ENCODE assay signal across 12 cellular contexts in the genomic region with DNA sequence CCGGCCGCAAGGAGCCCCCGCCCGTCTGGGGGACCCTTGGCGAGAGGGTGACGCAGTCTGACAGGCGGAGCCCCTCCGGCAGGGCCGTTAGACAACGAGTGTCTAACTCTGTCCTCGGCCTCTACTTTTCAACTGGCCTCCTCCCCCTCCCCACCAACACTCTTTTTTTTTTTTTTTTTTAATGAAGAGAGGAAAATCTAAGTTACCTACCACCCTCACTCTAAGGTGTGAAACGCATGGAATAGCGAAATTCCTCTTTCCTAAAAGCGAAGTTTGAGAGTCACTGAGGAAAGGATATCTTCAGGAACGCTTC. TPM values are rescaled to one million over a fixed set of nuclear protein-coding genes. Genes with fewer than 3 reads are reported as not detected.
DNase-seq lines count a peak whose midpoint lies in the region; ATAC-seq, FAIRE-seq and TF ChIP-seq lines count a peak whose summit lies in the region.
"Had no signal": no experiment of that assay in that cellular context is flagged by ENCODE, and none has a peak within 500 bp of the region (broad histone marks: within the 10 kb centered on the region; RNA-seq: fewer than 3 reads in every experiment).

No MANE protein-coding gene starts in this region.

- no peak overlapping the region for H4K5ac ChIP-seq in H9 (ENCODE audit: insufficient read length, low read depth, low read length)

- H3K27ac ChIP-seq in H9 (ENCODE audit: insufficient read length, low read depth, low read length) (no peak overlapping the region), breast epithelium (no peak overlapping the region), keratinocyte (ENCODE audit: control insufficient read depth, insufficient read depth, low read length) (no peak overlapping the region), spleen (peak overlapping the region in 1 of 8 donors; percentile 9)

- TF ChIP-seq POLR2A in breast epithelium (IDR thresholded peaks at IDR 0.05): no peak
- no peak for TF ChIP-seq POLR2A in spleen (IDR thresholded peaks at IDR 0.05)

- H3K4me3 ChIP-seq in breast epithelium (peak overlapping the region; percentile 47 to 67 (median 48)), keratinocyte (ENCODE audit: control insufficient read depth in 2 of 3, extremely low read depth in 1 of 3, insufficient read depth in 2 of 3, low read depth in 1 of 3, low read length in 3 of 3) (peak overlapping the region in 1 of 3 experiments; percentile 35), spleen (peak overlapping the region in 7 of 8 donors; percentile 36 to 63 (median 39))

- H3K56ac ChIP-seq in H9 (ENCODE audit: insufficient read length, low read depth, low read length): no peak overlapping the region

- peaks cover 77% of the 10 kb centered on the region for H3K27me3 Mint-ChIP-seq in H9 (ENCODE audit: low read depth)
- peaks cover 33 to 50% of the 10 kb centered on the region in 2 donors for H3K27me3 Mint-ChIP-seq in natural killer cell treated with Interleukin-12 subunit alpha and Interleukin-12 subunit beta and Interleukin-15 and Interleukin-18, amount 100 ng/mL, for 72 hours

- ATAC-seq in HG03108 (IDR thresholded peaks at IDR 0.05; ENCODE audit: unreplicated experiment) (no peak), HG03095 (IDR thresholded peaks at IDR 0.05; ENCODE audit: unreplicated experiment) (no peak)
- no peak for ATAC-seq in natural killer cell treated with Interleukin-12 subunit alpha and Interleukin-12 subunit beta and Interleukin-15 and Interleukin-18, amount 100 ng/mL, for 72 hours
- ATAC-seq: naive thymus-derived CD4-positive, alpha-beta T cell had no signal

- peaks cover 22% of the 10 kb centered on the region; the same call in 1 of the 2 replicates for H3K27me3 ChIP-seq in H9 (ENCODE audit: insufficient read depth, low read length)
- H3K27me3 ChIP-seq in breast epithelium: peaks cover 0 to 24% of the 10 kb centered on the region in 2 donors
- H3K27me3 ChIP-seq in keratinocyte (ENCODE audit: control insufficient read depth, extremely low read depth, insufficient read depth, low read length): peaks cover 49% of the 10 kb centered on the region
- peaks cover 0 to 71% (median 19%) of the 10 kb centered on the region in 7 donors for H3K27me3 ChIP-seq in spleen (replicated peaks in 1 of 7)

- no CpG with 5 or more reads among the region's 15 CpGs for WGBS in H9 (ENCODE audit: extremely low coverage, insufficient read length, low lambda C conversion rate)
- WGBS in spleen, 5 donors: 6 to 11% (median 9%) methylated on average over 15 of the region's 15 CpGs

- H3K23ac ChIP-seq in H9 (ENCODE audit: insufficient read length, low read depth, low read length): no peak overlapping the region

- H4K20me1 ChIP-seq in H9 (ENCODE audit: control insufficient read depth, insufficient read depth, insufficient read length) (no peaks in the 10 kb centered on the region), keratinocyte (ENCODE audit: control insufficient read depth, extremely low read depth, insufficient read depth, low read length) (no peaks in the 10 kb centered on the region)

- H2BK20ac ChIP-seq in H9 (ENCODE audit: low read depth, low read length, poor library complexity, severe bottlenecking): no peak overlapping the region

- no peak overlapping the region for H3T11ph ChIP-seq in H9 (ENCODE audit: low read length)

- H2AFZ ChIP-seq in H9 (ENCODE audit: low read length) (no peak overlapping the region), keratinocyte (ENCODE audit: control insufficient read depth, low read length) (no peak overlapping the region)

- no peaks in the 10 kb centered on the region for H3K9me3 Mint-ChIP-seq in H9
- H3K9me3 Mint-ChIP-seq in natural killer cell treated with Interleukin-12 subunit alpha and Interleukin-12 subunit beta and Interleukin-15 and Interleukin-18, amount 100 ng/mL, for 72 hours: no peaks in the 10 kb centered on the region

- no peaks in the 10 kb centered on the region for H3K36me3 ChIP-seq in breast epithelium
- H3K36me3 ChIP-seq in keratinocyte (ENCODE audit: control insufficient read depth in 2 of 2, extremely low read depth in 1 of 2, insufficient read depth in 2 of 2, low read length in 2 of 2): no peaks in the 10 kb centered on the region
- H3K36me3 ChIP-seq in spleen: no peaks in the 10 kb centered on the region

- H3K4me1 Mint-ChIP-seq in H9: peaks cover 12 to 14% of the 10 kb centered on the region in 2 experiments
- H3K4me1 Mint-ChIP-seq in natural killer cell treated with Interleukin-12 subunit alpha and Interleukin-12 subunit beta and Interleukin-15 and Interleukin-18, amount 100 ng/mL, for 72 hours (ENCODE audit: low read depth in 2 of 2): no peaks in the 10 kb centered on the region

- peak overlapping the region; percentile 79 for H3K4me2 ChIP-seq in H9 (ENCODE audit: insufficient read depth, insufficient read length, low read length)
- peak overlapping the region; percentile 37 for H3K4me2 ChIP-seq in keratinocyte (ENCODE audit: control insufficient read depth, extremely low read depth, insufficient read depth, low read depth, low read length)

- H3K18ac ChIP-seq in H9 (ENCODE audit: insufficient read length, low read depth, low read length): no peak overlapping the region

- H4K91ac ChIP-seq in H9 (ENCODE audit: insufficient read length, low read depth, low read length): no peak overlapping the region

- no peak overlapping the region for H3K9ac ChIP-seq in H9 (ENCODE audit: extremely low read depth, insufficient read length, low read length)
- H3K9ac ChIP-seq in keratinocyte (ENCODE audit: control insufficient read depth, extremely low read depth, insufficient read depth, low read length): no peak overlapping the region

- H3K23me2 ChIP-seq in H9 (ENCODE audit: insufficient read length, low read depth, low read length, poor library complexity, severe bottlenecking): peaks cover 8% of the 10 kb centered on the region

- H3K4ac ChIP-seq in H9 (ENCODE audit: low read depth, low read length): no peak overlapping the region

- H3K9me3 ChIP-seq in H9 (ENCODE audit: control insufficient read depth, low read depth, low read length) (no peaks in the 10 kb centered on the region), breast epithelium (no peaks in the 10 kb centered on the region), keratinocyte (ENCODE audit: control insufficient read depth, low read depth, low read length) (no peaks in the 10 kb centered on the region), spleen (no peaks in the 10 kb centered on the region)

- no peaks in the 10 kb centered on the region for H3K79me1 ChIP-seq in H9 (ENCODE audit: insufficient read depth, low read depth, low read length, poor library complexity, severe bottlenecking)

- H3K79me2 ChIP-seq in H9 (ENCODE audit: insufficient read depth, low read length) (no peaks in the 10 kb centered on the region), keratinocyte (ENCODE audit: control insufficient read depth, insufficient read depth, low read length) (no peaks in the 10 kb centered on the region)

- no peaks in the 10 kb centered on the region; a peak in 1 of 7 replicates for H3K36me3 Mint-ChIP-seq in H9 (ENCODE audit: insufficient read depth in 1 of 3, low read depth in 3 of 3)
- H3K36me3 Mint-ChIP-seq in natural killer cell treated with Interleukin-12 subunit alpha and Interleukin-12 subunit beta and Interleukin-15 and Interleukin-18, amount 100 ng/mL, for 72 hours: no peaks in the 10 kb centered on the region
- H3K36me3 Mint-ChIP-seq: naive thymus-derived CD4-positive, alpha-beta T cell had no signal

- H2BK15ac ChIP-seq in H9 (ENCODE audit: low read depth, low read length): no peak overlapping the region

- H2BK5ac ChIP-seq in H9 (ENCODE audit: insufficient read length, low read length): no peak overlapping the region

- H2AK5ac ChIP-seq in H9 (ENCODE audit: insufficient read length, low read length): no peak overlapping the region

- dilution Hi-C loops in keratinocyte (cut with MboI; ENCODE audit: extremely low pct_ligation_motif_present, low sequenced_read_pairs): no loop called here

- no peak for FAIRE-seq in keratinocyte (lab: Jason Lieb, UNC)

- no peak overlapping the region; the same call in 1 of the 2 replicates for H3K14ac ChIP-seq in H9 (ENCODE audit: insufficient read depth, low read length)

- TF ChIP-seq CTCF in H9 (conservative IDR thresholded peaks at IDR 0.05) (no peak), breast epithelium (IDR thresholded peaks at IDR 0.05) (no peak), keratinocyte (optimal IDR thresholded peaks at IDR 0.05 in 1 of 3, IDR thresholded peaks at IDR 0.05 in 1 of 3, conservative IDR thresholded peaks at IDR 0.05 in 1 of 3; ENCODE audit: extremely low read depth in 1 of 3, insufficient read depth in 2 of 3, low read length in 3 of 3) (no peak), spleen (IDR thresholded peaks at IDR 0.05 in 8 of 11, conservative IDR thresholded peaks at IDR 0.05 in 3 of 11) (no peak)

- no peaks in the 10 kb centered on the region for H3K9me1 ChIP-seq in keratinocyte (ENCODE audit: control insufficient read depth, extremely low read depth, insufficient read depth, low read length)

- no peak overlapping the region for H3K27ac Mint-ChIP-seq in H9
- H3K27ac Mint-ChIP-seq in natural killer cell treated with Interleukin-12 subunit alpha and Interleukin-12 subunit beta and Interleukin-15 and Interleukin-18, amount 100 ng/mL, for 72 hours: no peak overlapping the region
- H3K27ac Mint-ChIP-seq: naive thymus-derived CD4-positive, alpha-beta T cell had no signal

- H2BK12ac ChIP-seq in H9 (ENCODE audit: insufficient read length, low read depth, low read length): no peak overlapping the region

- H4K8ac ChIP-seq in H9 (replicated peaks; ENCODE audit: insufficient read length, low read depth, low read length): no peak overlapping the region

- intact Hi-C loops in breast epithelium (cut with DNase I; ENCODE audit: low total_unique reads): no loop called here
- intact Hi-C loops in spleen (cut with DNase I; ENCODE audit: low total_unique reads): no loop called here

- DNase-seq in H9 (no peak), breast epithelium (ENCODE audit: low spot score in 2 of 2) (no peak), keratinocyte (ENCODE audit: low read depth, low spot score) (no peak), spleen (no peak), activated gamma-delta T cell treated with Interleukin-2 at 50 U/mL for 16 hours (no peak)
- no peak for DNase-seq in natural killer cell treated with Interleukin-12 subunit alpha and Interleukin-12 subunit beta and Interleukin-15 and Interleukin-18, amount 100 ng/mL, for 72 hours (ENCODE audit: low spot score)
- DNase-seq: DMS 273 treated with DMSO at 0.1 percent for 48 hours; naive thymus-derived CD4-positive, alpha-beta T cell; NCI-H446 had no signal

- no peaks in the 10 kb centered on the region for H3K4me1 ChIP-seq in H9 (ENCODE audit: insufficient read depth, low read length)
- no peaks in the 10 kb centered on the region for H3K4me1 ChIP-seq in breast epithelium
- H3K4me1 ChIP-seq in keratinocyte (ENCODE audit: control insufficient read depth, extremely low read depth, insufficient read depth, low read length): no peaks in the 10 kb centered on the region
- H3K4me1 ChIP-seq in spleen: peaks cover 0 to 29% (median 13%) of the 10 kb centered on the region in 6 donors

- H3K4me3 Mint-ChIP-seq in H9: peak overlapping the region; percentile 64 to 83
- H3K4me3 Mint-ChIP-seq in natural killer cell treated with Interleukin-12 subunit alpha and Interleukin-12 subunit beta and Interleukin-15 and Interleukin-18, amount 100 ng/mL, for 72 hours: no peak overlapping the region

- H2BK120ac ChIP-seq in H9 (ENCODE audit: low read depth, low read length, poor library complexity, severe bottlenecking): no peak overlapping the region

RNA-seq across cellular contexts. Expression of a gene that starts 0.5 kb away (rescaled TPM):
- total RNA-seq in H9 (2021) (4.5 and 4.9 TPM in 2 replicates), breast epithelium (1 to 10 TPM in 2 of 3 donors, under 1 TPM in 1; 0.66 to 4.2 (median 3.8) TPM), spleen (1 to 10 TPM in 5 of 7 donors, under 1 TPM in 2; 0.43 to 4.5 (median 1.6) TPM)
- polyA plus RNA-seq in keratinocyte (0.03 to 0.09 TPM (median 0.05 TPM) in 3 replicates), spleen (under 1 TPM; 0.33 to 0.83 (median 0.35) TPM)
- polyA plus RNA-seq in keratinocyte (2011; ENCODE audit: low read depth): 0.10 TPM
- 0.01 and 0.03 TPM in 2 replicates for polyA plus RNA-seq in keratinocyte (2011; cell fraction: cytosol; rRNA removed)
- polyA plus RNA-seq in keratinocyte (2011; cell fraction: nucleus; rRNA removed): 0.11 and 0.19 TPM in 2 replicates
- polyA plus RNA-seq in keratinocyte (2012; ENCODE audit: low replicate concordance): 0.04 and 0.24 TPM in 2 replicates
- 0.16 to 2.0 TPM (median 0.26 TPM) in 3 replicates for polyA minus RNA-seq in keratinocyte
- polyA minus RNA-seq in keratinocyte (2011; cell fraction: cytosol; rRNA and poly(A)+ RNA removed): not detected
- polyA minus RNA-seq in keratinocyte (2011; cell fraction: nucleus; rRNA and poly(A)+ RNA removed): 0.11 and 0.16 TPM in 2 replicates
- total RNA-seq in natural killer cell treated with Interleukin-12 subunit alpha and Interleukin-12 subunit beta and Interleukin-15 and Interleukin-18, amount 100 ng/mL, for 72 hours: not detected
- total RNA-seq: activated CD8-positive, alpha-beta memory T cell treated with anti-CD3 and anti-CD28 coated beads for 36 hours; naive thymus-derived CD4-positive, alpha-beta T cell had no signal

RNA-seq across cellular contexts. Expression of a gene that starts 58.1 kb away (rescaled TPM):
- total RNA-seq in H9 (2021) (2.7 and 3.0 TPM in 2 replicates), breast epithelium (10 to 100 TPM in 2 of 3 donors, 1 to 10 TPM in 1; 7.7 to 24.9 (median 19.7) TPM), spleen (1 to 10 TPM in 6 of 7 donors, under 1 TPM in 1; 0.91 to 2.0 (median 1.3) TPM)
- polyA plus RNA-seq in keratinocyte (21.4 to 31.3 TPM (median 25.9 TPM) in 3 replicates), spleen (under 1 TPM; 0.20 to 0.48 (median 0.20) TPM)
- polyA plus RNA-seq in keratinocyte (2011; ENCODE audit: low read depth): 8.5 TPM
- polyA plus RNA-seq in keratinocyte (2011; cell fraction: cytosol; rRNA removed): 13.3 and 18.9 TPM in 2 replicates
- polyA plus RNA-seq in keratinocyte (2011; cell fraction: nucleus; rRNA removed): 80.6 and 80.7 TPM in 2 replicates
- polyA plus RNA-seq in keratinocyte (2012; ENCODE audit: low replicate concordance): 5.9 and 10.7 TPM in 2 replicates
- 30.2 to 46.5 TPM (median 42.4 TPM) in 3 replicates for polyA minus RNA-seq in keratinocyte
- 10.4 TPM for polyA minus RNA-seq in keratinocyte (2011; cell fraction: cytosol; rRNA and poly(A)+ RNA removed)
- polyA minus RNA-seq in keratinocyte (2011; cell fraction: nucleus; rRNA and poly(A)+ RNA removed): 33.7 and 57.7 TPM in 2 replicates
- not detected for total RNA-seq in natural killer cell treated with Interleukin-12 subunit alpha and Interleukin-12 subunit beta and Interleukin-15 and Interleukin-18, amount 100 ng/mL, for 72 hours
- total RNA-seq: activated CD8-positive, alpha-beta memory T cell treated with anti-CD3 and anti-CD28 coated beads for 36 hours; naive thymus-derived CD4-positive, alpha-beta T cell had no signal
